30 cellular contexts compared by ENCODE assay signal in the genomic region with DNA sequence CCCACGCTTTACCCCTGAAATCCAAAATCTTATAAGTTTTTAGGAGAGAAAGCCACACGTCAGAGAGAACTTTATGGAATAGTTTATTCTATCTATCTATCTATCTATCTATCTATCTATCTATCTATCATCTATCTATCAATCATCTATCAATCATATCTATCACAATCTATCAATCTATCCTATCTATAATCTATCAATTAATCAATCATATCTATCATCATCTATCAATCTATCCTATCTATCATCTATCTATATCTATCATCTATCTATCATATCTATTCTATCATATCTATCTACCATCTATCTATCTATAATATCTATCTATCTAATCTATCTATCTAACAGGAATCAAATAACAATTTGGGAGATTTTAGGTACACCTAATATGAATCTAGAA.
"Had no signal": no experiment of that assay in that cellular context is flagged by ENCODE, and none has a peak within 500 bp of the region (broad histone marks: within the 10 kb centered on the region; RNA-seq: fewer than 3 reads in every experiment).

No MANE protein-coding gene starts in this region.

- H3K27ac ChIP-seq: neural progenitor cell, ovary, parathyroid adenoma, psoas muscle, right lobe of liver, sigmoid colon, spleen, stomach, thoracic aorta, thyroid gland, tibial nerve, upper lobe of left lung, vagina had no signal

- H3K36me3 Mint-ChIP-seq: natural killer cell; neural progenitor cell; stimulated activated effector memory CD8-positive, alpha-beta T cell treated with anti-CD3 and anti-CD28 coated beads, Interleukin-12 subunit alpha, Interleukin-12 subunit beta, amount 100 ng/mL, for 72 hours; stimulated activated naive B cell treated with anti-CD40 and anti-IgM and Interleukin-4, amounts not matched to agents 10 μg/mL and 1 μg/mL and 100 μg/mL, for 72 hours had no signal

- H3K4me3 ChIP-seq: neural progenitor cell, ovary, psoas muscle, right lobe of liver, sigmoid colon, smooth muscle cell, spleen, stomach, thoracic aorta, thyroid gland, tibial nerve, upper lobe of left lung, vagina had no signal

- H2AFZ ChIP-seq: neural progenitor cell, parathyroid adenoma had no signal

- H3K36me3 ChIP-seq: neural progenitor cell, ovary, right lobe of liver, sigmoid colon, spleen, stomach, thoracic aorta, thyroid gland, tibial nerve, upper lobe of left lung, vagina had no signal

- DNase-seq: natural killer cell; occipital lobe; ovary; posterior cingulate gyrus; psoas muscle; right cardiac atrium; right lobe of liver; sigmoid colon; spleen; stimulated activated CD4-positive, alpha-beta T cell treated with anti-CD3 and anti-CD28 coated beads, Interleukin-12 subunit alpha, Interleukin-12 subunit beta, amount 100 ng/mL, for 4 hours; stimulated activated CD4-positive, alpha-beta T cell treated with anti-CD3 and anti-CD28 coated beads, Interleukin-1b, Interleukin-23, amount 100 ng/mL, for 48 hours; stimulated activated CD4-positive, alpha-beta T cell treated with anti-CD3 and anti-CD28 coated beads, Interleukin-4, amount 100 ng/mL, for 1 hour; stimulated activated CD4-positive, alpha-beta T cell treated with anti-CD3 and anti-CD28 coated beads, Interleukin-4, amount 100 ng/mL, for 4 hours; stimulated activated naive B cell treated with anti-CD40 and anti-IgM and Interleukin-4, amounts not matched to agents 10 μg/mL and 1 μg/mL and 100 μg/mL, for 72 hours; stimulated activated naive CD4-positive, alpha-beta T cell treated with Interleukin-2 at 50 U/mL for 16 hours; stomach; thyroid gland; trophoblast cell; upper lobe of left lung had no signal

- H3K79me2 ChIP-seq: parathyroid adenoma had no signal

- H3K27ac Mint-ChIP-seq: natural killer cell; nephron; neural progenitor cell; progenitor cell of endocrine pancreas; stimulated activated effector memory CD8-positive, alpha-beta T cell treated with anti-CD3 and anti-CD28 coated beads, Interleukin-12 subunit alpha, Interleukin-12 subunit beta, amount 100 ng/mL, for 72 hours; stimulated activated naive B cell treated with anti-CD40 and anti-IgM and Interleukin-4, amounts not matched to agents 10 μg/mL and 1 μg/mL and 100 μg/mL, for 72 hours; stimulated activated naive CD8-positive, alpha-beta T cell treated with anti-CD3 and anti-CD28 coated beads, Interleukin-15, Interleukin-2, amounts not matched to agents 100 ng/mL and 50 ng/mL, for 24 hours had no signal

- H3K9me3 ChIP-seq: ovary, psoas muscle, right lobe of liver, sigmoid colon, stomach, thoracic aorta, thyroid gland, tibial nerve, upper lobe of left lung, vagina had no signal

- H3K4me3 Mint-ChIP-seq: natural killer cell; nephron; neural progenitor cell; stimulated activated effector memory CD8-positive, alpha-beta T cell treated with anti-CD3 and anti-CD28 coated beads, Interleukin-12 subunit alpha, Interleukin-12 subunit beta, amount 100 ng/mL, for 72 hours; stimulated activated naive B cell treated with anti-CD40 and anti-IgM and Interleukin-4, amounts not matched to agents 10 μg/mL and 1 μg/mL and 100 μg/mL, for 72 hours; stimulated activated naive CD8-positive, alpha-beta T cell treated with anti-CD3 and anti-CD28 coated beads, Interleukin-15, Interleukin-2, amounts not matched to agents 100 ng/mL and 50 ng/mL, for 24 hours had no signal

- FAIRE-seq: urothelium cell line had no signal

- H3K4me1 Mint-ChIP-seq: natural killer cell; nephron; neural progenitor cell; stimulated activated effector memory CD8-positive, alpha-beta T cell treated with anti-CD3 and anti-CD28 coated beads, Interleukin-12 subunit alpha, Interleukin-12 subunit beta, amount 100 ng/mL, for 72 hours; stimulated activated naive B cell treated with anti-CD40 and anti-IgM and Interleukin-4, amounts not matched to agents 10 μg/mL and 1 μg/mL and 100 μg/mL, for 72 hours had no signal

- ATAC-seq: natural killer cell; psoas muscle; right cardiac atrium; right lobe of liver; stimulated activated effector memory CD8-positive, alpha-beta T cell treated with anti-CD3 and anti-CD28 coated beads, Interleukin-12 subunit alpha, Interleukin-12 subunit beta, amount 100 ng/mL, for 72 hours; stimulated activated naive B cell treated with anti-CD40 and anti-IgM and Interleukin-4, amounts not matched to agents 10 μg/mL and 1 μg/mL and 100 μg/mL, for 72 hours had no signal

- H3K27me3 Mint-ChIP-seq: stimulated activated naive CD8-positive, alpha-beta T cell treated with anti-CD3 and anti-CD28 coated beads, Interleukin-15, Interleukin-2, amounts not matched to agents 100 ng/mL and 50 ng/mL, for 24 hours had no signal

- H3K9me3 Mint-ChIP-seq: natural killer cell; stimulated activated effector memory CD8-positive, alpha-beta T cell treated with anti-CD3 and anti-CD28 coated beads, Interleukin-12 subunit alpha, Interleukin-12 subunit beta, amount 100 ng/mL, for 72 hours; stimulated activated naive B cell treated with anti-CD40 and anti-IgM and Interleukin-4, amounts not matched to agents 10 μg/mL and 1 μg/mL and 100 μg/mL, for 72 hours; stimulated activated naive CD8-positive, alpha-beta T cell treated with anti-CD3 and anti-CD28 coated beads, Interleukin-15, Interleukin-2, amounts not matched to agents 100 ng/mL and 50 ng/mL, for 24 hours had no signal

- H3K4me1 ChIP-seq: neural progenitor cell, parathyroid adenoma, psoas muscle, right lobe of liver, sigmoid colon, spleen, stomach, thyroid gland, tibial nerve, upper lobe of left lung, vagina had no signal

- H3K27me3 ChIP-seq: neural progenitor cell, ovary, right lobe of liver, sigmoid colon, stomach, thyroid gland, tibial nerve, upper lobe of left lung, vagina had no signal

- H3K9ac ChIP-seq: neural progenitor cell, parathyroid adenoma had no signal

- H3K4me2 ChIP-seq: neural progenitor cell, smooth muscle cell had no signal
